Comparison of ENCODE assay signal across 13 cellular contexts in the genomic region with DNA sequence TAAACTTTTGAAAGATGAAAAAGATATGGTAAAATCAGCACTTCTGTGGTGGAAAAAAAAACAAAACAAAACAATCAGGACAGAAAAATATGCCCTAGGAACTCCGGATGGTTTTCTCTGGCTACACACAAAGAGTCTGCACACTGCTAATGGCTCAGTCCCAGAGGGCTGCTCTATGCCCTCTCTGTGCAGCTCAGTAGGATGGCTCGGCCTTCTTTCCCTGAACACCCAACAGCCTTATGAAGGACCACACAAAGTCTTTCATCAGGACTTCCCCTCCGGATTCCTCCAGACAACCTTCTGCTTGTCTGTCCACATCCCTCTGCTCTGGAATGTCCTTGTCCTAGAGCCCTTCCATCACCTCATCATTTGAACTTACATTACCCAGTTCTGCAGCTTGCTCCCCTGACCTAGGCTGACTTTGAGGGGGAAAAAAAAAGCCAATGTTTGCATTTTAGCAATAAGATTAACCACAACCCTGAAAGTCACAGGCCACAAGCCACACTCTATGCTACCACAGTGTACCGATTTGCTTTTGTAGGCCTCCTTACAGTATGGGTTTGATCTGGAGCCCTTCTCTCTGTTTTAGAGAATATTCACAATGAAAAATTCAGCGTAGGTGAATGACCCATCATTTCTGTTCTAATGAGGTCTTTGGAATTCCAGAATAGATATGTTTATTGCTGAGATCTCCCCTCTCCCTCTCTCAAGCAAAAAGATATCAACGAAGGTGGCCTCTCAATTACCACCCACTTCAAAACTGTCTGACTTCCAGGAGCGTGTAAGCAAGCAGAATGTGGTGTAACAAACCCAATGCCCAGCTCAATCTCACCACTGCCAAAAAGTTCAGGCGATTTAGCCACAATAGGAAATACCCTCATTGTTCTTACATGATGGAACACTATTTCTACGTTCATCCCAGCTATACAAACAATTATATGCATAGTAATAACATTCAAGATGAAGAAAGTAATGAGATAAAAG.
DNase-seq lines count a peak whose midpoint lies in the region; ATAC-seq and TF ChIP-seq lines count a peak whose summit lies in the region.
"Had no signal": no experiment of that assay in that cellular context is flagged by ENCODE, and none has a peak within 500 bp of the region (broad histone marks: within the 10 kb centered on the region; RNA-seq: fewer than 3 reads in every experiment).

No MANE protein-coding gene starts in this region.

- TF ChIP-seq EP300 in tibial nerve (IDR thresholded peaks at IDR 0.05) = no peak

- ATAC-seq in GM18907 (IDR thresholded peaks at IDR 0.05; ENCODE audit: unreplicated experiment) = peak; percentile 92
- ATAC-seq in HG02852 (IDR thresholded peaks at IDR 0.05; ENCODE audit: unreplicated experiment) = peak; percentile 98
- ATAC-seq: Panc1, sciatic nerve had no signal

- H3K9me3 Mint-ChIP-seq in CD8-positive, alpha-beta memory T cell = peaks cover 18 to 35% (median 25%) of the 10 kb centered on the region in 5 donors
- peaks cover 31% of the 10 kb centered on the region for H3K9me3 Mint-ChIP-seq in activated CD4-positive, alpha-beta memory T cell treated with anti-CD3 and anti-CD28 coated beads for 36 hours

- CTCF ChIA-PET in CD8-positive, alpha-beta memory T cell (lab: Charles Lee) = no interaction called here
- CTCF ChIA-PET in activated CD4-positive, alpha-beta memory T cell treated with anti-CD3 and anti-CD28 coated beads for 36 hours (lab: Charles Lee) = no interaction called here

- peaks cover 2 to 60% (median 8%) of the 10 kb centered on the region in 3 donors for H3K36me3 Mint-ChIP-seq in CD8-positive, alpha-beta memory T cell
- H3K36me3 Mint-ChIP-seq in activated CD4-positive, alpha-beta memory T cell treated with anti-CD3 and anti-CD28 coated beads for 36 hours = peaks cover 32% of the 10 kb centered on the region

- intact Hi-C loops in activated CD4-positive, alpha-beta memory T cell treated with anti-CD3 and anti-CD28 coated beads for 36 hours (cut with micrococcal nuclease) = no loop called here
- intact Hi-C loops in vagina (cut with DNase I) = no loop called here

- no peaks in the 10 kb centered on the region for H3K27me3 ChIP-seq in CD8-positive, alpha-beta memory T cell (ENCODE audit: insufficient read depth, low read length, poor library complexity, severe bottlenecking)
- H3K27me3 ChIP-seq in WERI-Rb-1 (ENCODE audit: insufficient read depth, low read depth, severe bottlenecking) = no peaks in the 10 kb centered on the region
- no peaks in the 10 kb centered on the region for H3K27me3 ChIP-seq in vagina
- H3K27me3 ChIP-seq in tibial nerve = no peaks in the 10 kb centered on the region

- no peaks in the 10 kb centered on the region for H3K36me3 ChIP-seq in CD8-positive, alpha-beta memory T cell (ENCODE audit: insufficient read depth, low read length)
- H3K36me3 ChIP-seq in WERI-Rb-1 = no peaks in the 10 kb centered on the region
- no peaks in the 10 kb centered on the region for H3K36me3 ChIP-seq in vagina
- H3K36me3 ChIP-seq in tibial nerve = no peaks in the 10 kb centered on the region

- no peaks in the 10 kb centered on the region for H3K4me1 ChIP-seq in CD8-positive, alpha-beta memory T cell (ENCODE audit: insufficient read depth, low read length)
- H3K4me1 ChIP-seq in vagina (no peaks in the 10 kb centered on the region), tibial nerve (peaks cover 0 to 2% (median 0%) of the 10 kb centered on the region in 4 donors)

- TF ChIP-seq CTCF in WERI-Rb-1 (IDR thresholded peaks at IDR 0.05; ENCODE audit: low read depth, low read length) (no peak), vagina (IDR thresholded peaks at IDR 0.05) (no peak), tibial nerve (IDR thresholded peaks at IDR 0.05) (no peak)

- H3K4me3 Mint-ChIP-seq in CD8-positive, alpha-beta memory T cell = peak overlapping the region in 4 of 7 donors; percentile 0 to 61 (median 38)
- H3K4me3 Mint-ChIP-seq in activated CD4-positive, alpha-beta memory T cell treated with anti-CD3 and anti-CD28 coated beads for 36 hours = no peak overlapping the region
- H3K4me3 Mint-ChIP-seq: CD4-positive, CD25-positive, alpha-beta regulatory T cell had no signal

- DNase-seq in CD8-positive, alpha-beta memory T cell = peak in 2 of 5 donors; percentile 4 to 35
- peak; percentile 40 for DNase-seq in activated CD4-positive, alpha-beta memory T cell treated with anti-CD3 and anti-CD28 coated beads for 36 hours
- no peak for DNase-seq in effector CD8-positive, alpha-beta T cell (lab: John Stamatoyannopoulos, UW)
- no peak for DNase-seq in WERI-Rb-1
- DNase-seq in vagina (ENCODE audit: extremely low spot score in 2 of 2) = no peak
- no peak for DNase-seq in tibial nerve (ENCODE audit: low spot score in 2 of 2)
- DNase-seq: kidney; stimulated activated naive CD4-positive, alpha-beta T cell treated with Interleukin-2 at 50 U/mL for 16 hours had no signal

- no peak for TF ChIP-seq POLR2A in vagina (IDR thresholded peaks at IDR 0.05)
- no peak for TF ChIP-seq POLR2A in tibial nerve (IDR thresholded peaks at IDR 0.05)

- no peaks in the 10 kb centered on the region for H3K9me3 ChIP-seq in CD8-positive, alpha-beta memory T cell (ENCODE audit: low read length)
- H3K9me3 ChIP-seq in WERI-Rb-1 (ENCODE audit: severe bottlenecking) (no peaks in the 10 kb centered on the region), vagina (no peaks in the 10 kb centered on the region), tibial nerve (peaks cover 0 to 4% (median 0%) of the 10 kb centered on the region in 4 donors)

- H3K27me3 Mint-ChIP-seq in CD8-positive, alpha-beta memory T cell = peaks cover 0 to 2% of the 10 kb centered on the region in 2 donors
- H3K27me3 Mint-ChIP-seq in activated CD4-positive, alpha-beta memory T cell treated with anti-CD3 and anti-CD28 coated beads for 36 hours = no peaks in the 10 kb centered on the region
- H3K27me3 Mint-ChIP-seq: CD4-positive, CD25-positive, alpha-beta regulatory T cell had no signal

- peaks cover 22 to 28% (median 24%) of the 10 kb centered on the region in 3 donors for H3K4me1 Mint-ChIP-seq in CD8-positive, alpha-beta memory T cell
- peaks cover 26% of the 10 kb centered on the region for H3K4me1 Mint-ChIP-seq in activated CD4-positive, alpha-beta memory T cell treated with anti-CD3 and anti-CD28 coated beads for 36 hours (ENCODE audit: low read depth)

- H3K4me3 ChIP-seq in CD8-positive, alpha-beta memory T cell (ENCODE audit: low read length) = no peak overlapping the region
- H3K4me3 ChIP-seq in WERI-Rb-1 (ENCODE audit: low read depth, low read length) = no peak overlapping the region
- H3K4me3 ChIP-seq in vagina = no peak overlapping the region
- H3K4me3 ChIP-seq in tibial nerve = no peak overlapping the region

- H3K27ac ChIP-seq in CD8-positive, alpha-beta memory T cell (ENCODE audit: low read depth, low read length) = no peak overlapping the region
- H3K27ac ChIP-seq in WERI-Rb-1 (no peak overlapping the region), vagina (no peak overlapping the region), tibial nerve (no peak overlapping the region)

- POLR2A ChIA-PET in CD8-positive, alpha-beta memory T cell (lab: Charles Lee) = no interaction called here
- POLR2A ChIA-PET in activated CD4-positive, alpha-beta memory T cell treated with anti-CD3 and anti-CD28 coated beads for 36 hours (lab: Charles Lee) = no interaction called here

- WGBS in tibial nerve, 2 donors = 70% methylated on average over 9 of the region's 9 CpGs

- peak overlapping the region in 7 of 8 donors; percentile 10 to 78 (median 41) for H3K27ac Mint-ChIP-seq in CD8-positive, alpha-beta memory T cell
- no peak overlapping the region for H3K27ac Mint-ChIP-seq in activated CD4-positive, alpha-beta memory T cell treated with anti-CD3 and anti-CD28 coated beads for 36 hours
- H3K27ac Mint-ChIP-seq: CD4-positive, CD25-positive, alpha-beta regulatory T cell had no signal
